1 cellular context compared by ENCODE assay signal in the genomic region with DNA sequence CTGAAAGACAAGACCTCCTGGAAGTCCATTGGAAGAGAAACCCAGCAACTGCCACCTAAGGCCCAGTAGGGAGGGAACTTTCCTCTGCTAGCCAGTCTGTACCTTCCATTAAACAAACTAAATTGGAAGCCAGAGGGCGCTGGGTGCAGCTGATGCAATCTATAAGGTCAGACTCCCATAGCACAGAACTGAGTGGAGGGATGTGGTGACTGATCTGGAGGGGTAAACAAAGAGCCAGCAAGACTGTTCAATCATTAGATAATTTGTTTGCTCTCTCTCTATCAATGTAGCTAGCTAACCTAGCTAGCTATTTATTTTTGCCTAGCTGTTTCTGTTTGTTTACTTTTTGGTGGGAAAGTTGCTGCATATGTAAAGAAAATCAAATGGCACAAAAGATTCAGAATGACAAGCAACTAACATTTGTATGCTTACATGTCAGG.
TF ChIP-seq lines count a peak whose summit lies in the region.

No MANE protein-coding gene starts in this region.

TF ChIP-seq in K562, 482 proteins besides CTCF, POLR2A, EP300 and RAD21 (continued from another document):
- TF ChIP-seq ZNF583 (CRISPR knock-in tag; IDR thresholded peaks at IDR 0.05) (no peak), ZNF77 (CRISPR knock-in tag; IDR thresholded peaks at IDR 0.05) (no peak), ARHGAP35 (IDR thresholded peaks at IDR 0.05; ENCODE audit: partially characterized antibody) (no peak), ZSCAN32 (CRISPR knock-in tag; IDR thresholded peaks at IDR 0.05) (peak; percentile 78), SMC3 (conservative IDR thresholded peaks at IDR 0.05; ENCODE audit: insufficient read depth, low read depth, low read length) (peak; percentile 36; the same call in 1 of the 2 replicates), JUND (IDR thresholded peaks at IDR 0.05; ENCODE audit: borderline replicate concordance, low read depth, low read length) (peak; percentile 60; the same call in 1 of the 2 replicates), JUND (tag; IDR thresholded peaks at IDR 0.05; ENCODE audit: borderline replicate concordance, low read depth, low read length) (no peak; the same call in 2 of the 3 replicates), MCM7 (IDR thresholded peaks at IDR 0.05) (no peak), EZH2 (IDR thresholded peaks at IDR 0.05; ENCODE audit: borderline replicate concordance, low read depth, low read length) (no peak), MED1 (CRISPR knock-in tag; IDR thresholded peaks at IDR 0.05; ENCODE audit: borderline replicate concordance) (no peak), CBFB (CRISPR knock-in tag; IDR thresholded peaks at IDR 0.05) (no peak), NFATC3 (IDR thresholded peaks at IDR 0.05) (no peak), CEBPB (tag; IDR thresholded peaks at IDR 0.05) (0 out of 2 replicates have a peak, but pooled peaks have one; percentile 22), KAT8 (IDR thresholded peaks at IDR 0.05; ENCODE audit: low read depth) (no peak), SP1 (CRISPR knock-in tag; IDR thresholded peaks at IDR 0.05) (no peak), SAP30 (IDR thresholded peaks at IDR 0.05; ENCODE audit: borderline replicate concordance, insufficient read depth, low read depth, low read length, poor library complexity, severe bottlenecking) (no peak), SPI1 (IDR thresholded peaks at IDR 0.05; ENCODE audit: borderline replicate concordance, low read depth, low read length) (no peak), ZNF263 (CRISPR knock-in tag; IDR thresholded peaks at IDR 0.05; ENCODE audit: borderline replicate concordance) (no peak)
- TF ChIP-seq, protein P1, sequence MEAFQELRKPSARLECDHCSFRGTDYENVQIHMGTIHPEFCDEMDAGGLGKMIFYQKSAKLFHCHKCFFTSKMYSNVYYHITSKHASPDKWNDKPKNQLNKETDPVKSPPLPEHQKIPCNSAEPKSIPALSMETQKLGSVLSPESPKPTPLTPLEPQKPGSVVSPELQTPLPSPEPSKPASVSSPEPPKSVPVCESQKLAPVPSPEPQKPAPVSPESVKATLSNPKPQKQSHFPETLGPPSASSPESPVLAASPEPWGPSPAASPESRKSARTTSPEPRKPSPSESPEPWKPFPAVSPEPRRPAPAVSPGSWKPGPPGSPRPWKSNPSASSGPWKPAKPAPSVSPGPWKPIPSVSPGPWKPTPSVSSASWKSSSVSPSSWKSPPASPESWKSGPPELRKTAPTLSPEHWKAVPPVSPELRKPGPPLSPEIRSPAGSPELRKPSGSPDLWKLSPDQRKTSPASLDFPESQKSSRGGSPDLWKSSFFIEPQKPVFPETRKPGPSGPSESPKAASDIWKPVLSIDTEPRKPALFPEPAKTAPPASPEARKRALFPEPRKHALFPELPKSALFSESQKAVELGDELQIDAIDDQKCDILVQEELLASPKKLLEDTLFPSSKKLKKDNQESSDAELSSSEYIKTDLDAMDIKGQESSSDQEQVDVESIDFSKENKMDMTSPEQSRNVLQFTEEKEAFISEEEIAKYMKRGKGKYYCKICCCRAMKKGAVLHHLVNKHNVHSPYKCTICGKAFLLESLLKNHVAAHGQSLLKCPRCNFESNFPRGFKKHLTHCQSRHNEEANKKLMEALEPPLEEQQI (IDR thresholded peaks at IDR 0.05), result no peak
- TF ChIP-seq, protein P2, sequence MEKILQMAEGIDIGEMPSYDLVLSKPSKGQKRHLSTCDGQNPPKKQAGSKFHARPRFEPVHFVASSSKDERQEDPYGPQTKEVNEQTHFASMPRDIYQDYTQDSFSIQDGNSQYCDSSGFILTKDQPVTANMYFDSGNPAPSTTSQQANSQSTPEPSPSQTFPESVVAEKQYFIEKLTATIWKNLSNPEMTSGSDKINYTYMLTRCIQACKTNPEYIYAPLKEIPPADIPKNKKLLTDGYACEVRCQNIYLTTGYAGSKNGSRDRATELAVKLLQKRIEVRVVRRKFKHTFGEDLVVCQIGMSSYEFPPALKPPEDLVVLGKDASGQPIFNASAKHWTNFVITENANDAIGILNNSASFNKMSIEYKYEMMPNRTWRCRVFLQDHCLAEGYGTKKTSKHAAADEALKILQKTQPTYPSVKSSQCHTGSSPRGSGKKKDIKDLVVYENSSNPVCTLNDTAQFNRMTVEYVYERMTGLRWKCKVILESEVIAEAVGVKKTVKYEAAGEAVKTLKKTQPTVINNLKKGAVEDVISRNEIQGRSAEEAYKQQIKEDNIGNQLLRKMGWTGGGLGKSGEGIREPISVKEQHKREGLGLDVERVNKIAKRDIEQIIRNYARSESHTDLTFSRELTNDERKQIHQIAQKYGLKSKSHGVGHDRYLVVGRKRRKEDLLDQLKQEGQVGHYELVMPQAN (IDR thresholded peaks at IDR 0.05; ENCODE audit: borderline replicate concordance), result no peak
- TF ChIP-seq, protein P3, sequence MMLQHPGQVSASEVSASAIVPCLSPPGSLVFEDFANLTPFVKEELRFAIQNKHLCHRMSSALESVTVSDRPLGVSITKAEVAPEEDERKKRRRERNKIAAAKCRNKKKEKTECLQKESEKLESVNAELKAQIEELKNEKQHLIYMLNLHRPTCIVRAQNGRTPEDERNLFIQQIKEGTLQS (IDR thresholded peaks at IDR 0.05), result peak; percentile 74
- TF ChIP-seq, protein P3 (CRISPR knock-in tag; conservative IDR thresholded peaks at IDR 0.05), result no peak
- TF ChIP-seq, protein P4, sequence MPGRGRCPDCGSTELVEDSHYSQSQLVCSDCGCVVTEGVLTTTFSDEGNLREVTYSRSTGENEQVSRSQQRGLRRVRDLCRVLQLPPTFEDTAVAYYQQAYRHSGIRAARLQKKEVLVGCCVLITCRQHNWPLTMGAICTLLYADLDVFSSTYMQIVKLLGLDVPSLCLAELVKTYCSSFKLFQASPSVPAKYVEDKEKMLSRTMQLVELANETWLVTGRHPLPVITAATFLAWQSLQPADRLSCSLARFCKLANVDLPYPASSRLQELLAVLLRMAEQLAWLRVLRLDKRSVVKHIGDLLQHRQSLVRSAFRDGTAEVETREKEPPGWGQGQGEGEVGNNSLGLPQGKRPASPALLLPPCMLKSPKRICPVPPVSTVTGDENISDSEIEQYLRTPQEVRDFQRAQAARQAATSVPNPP (IDR thresholded peaks at IDR 0.05; ENCODE audit: borderline replicate concordance, insufficient read depth, insufficient read length), result no peak
- TF ChIP-seq, protein P5, sequence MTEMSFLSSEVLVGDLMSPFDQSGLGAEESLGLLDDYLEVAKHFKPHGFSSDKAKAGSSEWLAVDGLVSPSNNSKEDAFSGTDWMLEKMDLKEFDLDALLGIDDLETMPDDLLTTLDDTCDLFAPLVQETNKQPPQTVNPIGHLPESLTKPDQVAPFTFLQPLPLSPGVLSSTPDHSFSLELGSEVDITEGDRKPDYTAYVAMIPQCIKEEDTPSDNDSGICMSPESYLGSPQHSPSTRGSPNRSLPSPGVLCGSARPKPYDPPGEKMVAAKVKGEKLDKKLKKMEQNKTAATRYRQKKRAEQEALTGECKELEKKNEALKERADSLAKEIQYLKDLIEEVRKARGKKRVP (CRISPR knock-in tag; IDR thresholded peaks at IDR 0.05), result peak; percentile 86
- TF ChIP-seq, protein P6, sequence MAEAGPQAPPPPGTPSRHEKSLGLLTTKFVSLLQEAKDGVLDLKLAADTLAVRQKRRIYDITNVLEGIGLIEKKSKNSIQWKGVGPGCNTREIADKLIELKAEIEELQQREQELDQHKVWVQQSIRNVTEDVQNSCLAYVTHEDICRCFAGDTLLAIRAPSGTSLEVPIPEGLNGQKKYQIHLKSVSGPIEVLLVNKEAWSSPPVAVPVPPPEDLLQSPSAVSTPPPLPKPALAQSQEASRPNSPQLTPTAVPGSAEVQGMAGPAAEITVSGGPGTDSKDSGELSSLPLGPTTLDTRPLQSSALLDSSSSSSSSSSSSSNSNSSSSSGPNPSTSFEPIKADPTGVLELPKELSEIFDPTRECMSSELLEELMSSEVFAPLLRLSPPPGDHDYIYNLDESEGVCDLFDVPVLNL (CRISPR knock-in tag; IDR thresholded peaks at IDR 0.05; ENCODE audit: low read depth), result no peak
- TF ChIP-seq, protein P7, sequence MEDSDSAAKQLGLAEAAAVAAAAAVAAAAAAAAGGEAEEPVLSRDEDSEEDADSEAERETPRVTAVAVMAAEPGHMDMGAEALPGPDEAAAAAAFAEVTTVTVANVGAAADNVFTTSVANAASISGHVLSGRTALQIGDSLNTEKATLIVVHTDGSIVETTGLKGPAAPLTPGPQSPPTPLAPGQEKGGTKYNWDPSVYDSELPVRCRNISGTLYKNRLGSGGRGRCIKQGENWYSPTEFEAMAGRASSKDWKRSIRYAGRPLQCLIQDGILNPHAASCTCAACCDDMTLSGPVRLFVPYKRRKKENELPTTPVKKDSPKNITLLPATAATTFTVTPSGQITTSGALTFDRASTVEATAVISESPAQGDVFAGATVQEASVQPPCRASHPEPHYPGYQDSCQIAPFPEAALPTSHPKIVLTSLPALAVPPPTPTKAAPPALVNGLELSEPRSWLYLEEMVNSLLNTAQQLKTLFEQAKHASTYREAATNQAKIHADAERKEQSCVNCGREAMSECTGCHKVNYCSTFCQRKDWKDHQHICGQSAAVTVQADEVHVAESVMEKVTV (CRISPR knock-in tag; IDR thresholded peaks at IDR 0.05), result peak; percentile 43; the same call in 1 of the 2 replicates
- TF ChIP-seq, protein P8, sequence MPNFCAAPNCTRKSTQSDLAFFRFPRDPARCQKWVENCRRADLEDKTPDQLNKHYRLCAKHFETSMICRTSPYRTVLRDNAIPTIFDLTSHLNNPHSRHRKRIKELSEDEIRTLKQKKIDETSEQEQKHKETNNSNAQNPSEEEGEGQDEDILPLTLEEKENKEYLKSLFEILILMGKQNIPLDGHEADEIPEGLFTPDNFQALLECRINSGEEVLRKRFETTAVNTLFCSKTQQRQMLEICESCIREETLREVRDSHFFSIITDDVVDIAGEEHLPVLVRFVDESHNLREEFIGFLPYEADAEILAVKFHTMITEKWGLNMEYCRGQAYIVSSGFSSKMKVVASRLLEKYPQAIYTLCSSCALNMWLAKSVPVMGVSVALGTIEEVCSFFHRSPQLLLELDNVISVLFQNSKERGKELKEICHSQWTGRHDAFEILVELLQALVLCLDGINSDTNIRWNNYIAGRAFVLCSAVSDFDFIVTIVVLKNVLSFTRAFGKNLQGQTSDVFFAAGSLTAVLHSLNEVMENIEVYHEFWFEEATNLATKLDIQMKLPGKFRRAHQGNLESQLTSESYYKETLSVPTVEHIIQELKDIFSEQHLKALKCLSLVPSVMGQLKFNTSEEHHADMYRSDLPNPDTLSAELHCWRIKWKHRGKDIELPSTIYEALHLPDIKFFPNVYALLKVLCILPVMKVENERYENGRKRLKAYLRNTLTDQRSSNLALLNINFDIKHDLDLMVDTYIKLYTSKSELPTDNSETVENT (CRISPR knock-in tag; IDR thresholded peaks at IDR 0.05), result no peak
